ENCODE assay signal across 27 cellular contexts in the genomic region with DNA sequence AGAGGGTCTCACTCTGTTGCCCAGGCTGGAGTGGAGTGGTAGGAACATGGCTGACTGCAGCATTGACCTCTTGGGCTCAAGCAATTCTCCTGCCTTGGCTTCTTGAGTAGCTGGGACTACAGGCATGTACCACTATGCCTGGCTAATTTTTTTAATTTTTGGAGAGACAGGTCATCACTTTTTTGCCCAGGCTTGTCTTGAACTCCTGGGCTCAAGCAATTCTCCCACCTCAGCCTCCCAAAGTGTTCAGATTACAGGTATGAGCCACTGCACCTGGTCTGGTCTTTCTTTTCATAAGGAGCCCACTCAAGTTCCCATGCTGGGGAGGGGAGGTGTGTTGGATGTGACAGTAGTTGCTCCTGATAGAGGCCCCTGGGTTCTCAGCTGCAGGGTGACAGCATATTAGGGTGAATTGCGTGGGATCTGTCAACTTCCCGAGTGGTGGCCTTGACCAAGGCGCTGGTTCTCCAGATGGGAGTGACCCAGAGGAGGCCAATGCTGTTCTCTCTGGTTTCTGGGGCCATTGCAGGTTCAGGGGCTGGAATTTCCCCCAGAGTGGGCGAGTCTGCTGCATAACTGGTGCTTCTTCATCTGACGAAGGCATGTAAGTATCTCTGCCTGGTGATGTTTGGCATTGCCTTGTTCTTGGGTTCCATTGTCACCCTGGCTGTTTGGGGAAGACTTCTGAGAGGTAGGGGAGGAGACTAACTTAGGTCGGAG. TPM values are rescaled to one million over a fixed set of nuclear protein-coding genes. Genes with fewer than 3 reads are reported as not detected.
"Had no signal": no experiment of that assay in that cellular context is flagged by ENCODE, and none has a peak within 500 bp of the region (broad histone marks: within the 10 kb centered on the region; RNA-seq: fewer than 3 reads in every experiment).

No MANE protein-coding gene starts in this region.

- H3K9ac ChIP-seq: neural progenitor cell had no signal

- H3K36me3 ChIP-seq: gastrocnemius medialis, heart right ventricle, neural progenitor cell, ovary, right lobe of liver, spleen, thoracic aorta, transverse colon had no signal

- DNase-seq: cerebellar nuclear complex; dermis blood vessel endothelial cell; gastrocnemius medialis; heart right ventricle; hypothalamus; kidney glomerular epithelial cell; mucosa of descending colon; naive thymus-derived CD8-positive, alpha-beta T cell; nucleus accumbens; ovary; spleen; stimulated activated CD4-positive, alpha-beta T cell treated with anti-CD3 and anti-CD28 coated beads, Interleukin-15, amount 100 ng/mL, for 24 hours; stimulated activated CD4-positive, alpha-beta T cell treated with anti-CD3 and anti-CD28 coated beads, Interleukin-1b, Interleukin-23, amount 100 ng/mL, for 48 hours; stimulated activated CD4-positive, alpha-beta T cell treated with anti-CD3 and anti-CD28 coated beads, Interleukin-4, amount 100 ng/mL, for 24 hours; stimulated activated naive B cell treated with anti-CD40 and anti-IgM and Interleukin-4, amounts not matched to agents 10 μg/mL and 1 μg/mL and 100 μg/mL, for 72 hours; stimulated activated naive CD8-positive, alpha-beta T cell treated with anti-CD3 and anti-CD28 coated beads, Interleukin-15, amount 100 ng/mL, for 72 hours; transverse colon had no signal

- H3K4me1 Mint-ChIP-seq: stimulated activated naive B cell treated with anti-CD40 and anti-IgM and Interleukin-4, amounts not matched to agents 10 μg/mL and 1 μg/mL and 100 μg/mL, for 72 hours; stimulated activated naive CD8-positive, alpha-beta T cell treated with anti-CD3 and anti-CD28 coated beads, Interleukin-15, amount 100 ng/mL, for 72 hours had no signal

- H3K36me3 Mint-ChIP-seq: naive thymus-derived CD8-positive, alpha-beta T cell had no signal

- H3K27ac Mint-ChIP-seq: naive thymus-derived CD8-positive, alpha-beta T cell; neural progenitor cell; progenitor cell of endocrine pancreas; stimulated activated naive B cell treated with anti-CD40 and anti-IgM and Interleukin-4, amounts not matched to agents 10 μg/mL and 1 μg/mL and 100 μg/mL, for 72 hours; stimulated activated naive CD8-positive, alpha-beta T cell treated with anti-CD3 and anti-CD28 coated beads, Interleukin-15, amount 100 ng/mL, for 72 hours had no signal

- ATAC-seq: esophagus mucosa; gastrocnemius medialis; heart right ventricle; mucosa of descending colon; naive thymus-derived CD8-positive, alpha-beta T cell; stimulated activated naive B cell treated with anti-CD40 and anti-IgM and Interleukin-4, amounts not matched to agents 10 μg/mL and 1 μg/mL and 100 μg/mL, for 72 hours; stimulated activated naive CD8-positive, alpha-beta T cell treated with anti-CD3 and anti-CD28 coated beads, Interleukin-15, amount 100 ng/mL, for 72 hours had no signal

- H3K4me1 ChIP-seq: neural progenitor cell, right lobe of liver, spleen, transverse colon had no signal

- H2AFZ ChIP-seq: neural progenitor cell had no signal

- H3K27ac ChIP-seq: gastrocnemius medialis, heart right ventricle, neural progenitor cell, ovary, right lobe of liver, spleen, thoracic aorta, transverse colon had no signal

- H3K4me3 Mint-ChIP-seq: naive thymus-derived CD8-positive, alpha-beta T cell; neural progenitor cell; stimulated activated naive B cell treated with anti-CD40 and anti-IgM and Interleukin-4, amounts not matched to agents 10 μg/mL and 1 μg/mL and 100 μg/mL, for 72 hours; stimulated activated naive CD8-positive, alpha-beta T cell treated with anti-CD3 and anti-CD28 coated beads, Interleukin-15, amount 100 ng/mL, for 72 hours had no signal

- H3K9me3 Mint-ChIP-seq: naive thymus-derived CD8-positive, alpha-beta T cell; neural progenitor cell; stimulated activated naive B cell treated with anti-CD40 and anti-IgM and Interleukin-4, amounts not matched to agents 10 μg/mL and 1 μg/mL and 100 μg/mL, for 72 hours; stimulated activated naive CD8-positive, alpha-beta T cell treated with anti-CD3 and anti-CD28 coated beads, Interleukin-15, amount 100 ng/mL, for 72 hours had no signal

- FAIRE-seq: colon, islet of Langerhans had no signal

- H3K4me3 ChIP-seq: gastrocnemius medialis, heart right ventricle, mucosa of descending colon, neural progenitor cell, ovary, right lobe of liver, spleen, thoracic aorta, transverse colon had no signal

- H3K9me3 ChIP-seq: gastrocnemius medialis, heart right ventricle, mucosa of descending colon, ovary, right lobe of liver, spleen, thoracic aorta, transverse colon had no signal

- H3K4me2 ChIP-seq: neural progenitor cell had no signal

- H3K27me3 ChIP-seq: gastrocnemius medialis, ovary, right lobe of liver had no signal

RNA-seq across cellular contexts. Expression of gene ESRRB, which starts 52.4 kb away (rescaled TPM):
- total RNA-seq: dermis blood vessel endothelial cell, fibroblast of lung, lung microvascular endothelial cell, urinary bladder had no signal
- polyA plus RNA-seq: fibroblast of lung; naive thymus-derived CD8-positive, alpha-beta T cell; ovary had no signal
